ENCODE assay signal across 8 cellular contexts in genomic region chr2:187299122-187299906, GRCh38.
DNase-seq lines count a peak whose midpoint lies in the region; ATAC-seq and TF ChIP-seq lines count a peak whose summit lies in the region.
"Had no signal": no experiment of that assay in that cellular context is flagged by ENCODE, and none has a peak within 500 bp of the region (broad histone marks: within the 10 kb centered on the region; RNA-seq: fewer than 3 reads in every experiment).

No MANE protein-coding gene starts in this region.

- H4K91ac ChIP-seq in IMR-90 (ENCODE audit: insufficient read depth, low read depth, low read length) = no peak overlapping the region

- no peak overlapping the region for H3K4me3 Mint-ChIP-seq in nephron progenitor cell

- no peak overlapping the region for H2BK15ac ChIP-seq in IMR-90 (ENCODE audit: low read depth, low read length)

- no peaks in the 10 kb centered on the region for H4K20me1 ChIP-seq in IMR-90 (ENCODE audit: insufficient read depth, low read length)

- CTCF ChIA-PET in IMR-90 (lab: Yijun Ruan, JAX) = no interaction called here

- H3K9me1 ChIP-seq in IMR-90 (ENCODE audit: insufficient read depth, low read length) = no peaks in the 10 kb centered on the region

- TF ChIP-seq POLR2A in IMR-90 (IDR thresholded peaks at IDR 0.05; ENCODE audit: low read depth, low read length) = no peak

- no peaks in the 10 kb centered on the region for H3K9me3 ChIP-seq in IMR-90 (ENCODE audit: control insufficient read depth, insufficient read depth, low read length)

- H3K9ac ChIP-seq in IMR-90 (ENCODE audit: low read depth, low read length) = no peak overlapping the region

- H2BK20ac ChIP-seq in IMR-90 (ENCODE audit: low read depth, low read length) = no peak overlapping the region

- no peak overlapping the region for H3K14ac ChIP-seq in IMR-90 (replicated peaks; ENCODE audit: low read depth, low read length)

- H3K9me3 Mint-ChIP-seq in nephron progenitor cell = no peaks in the 10 kb centered on the region

- no peak overlapping the region for H4K8ac ChIP-seq in IMR-90 (ENCODE audit: low read depth in 2 of 2, low read length in 2 of 2)

- H3K4ac ChIP-seq in IMR-90 (ENCODE audit: low read depth, low read length) = no peak overlapping the region

- H3K27ac Mint-ChIP-seq in nephron progenitor cell = peak overlapping the region; percentile 57

- H3K4me1 ChIP-seq in IMR-90 (ENCODE audit: control insufficient read depth, insufficient read depth, low read length) = no peaks in the 10 kb centered on the region

- no peak overlapping the region for H3K4me3 ChIP-seq in IMR-90 (ENCODE audit: insufficient read depth, low read depth, low read length)
- H3K4me3 ChIP-seq in dorsolateral prefrontal cortex = no peak overlapping the region

- no peak overlapping the region for H2BK5ac ChIP-seq in IMR-90 (ENCODE audit: low read depth, low read length, poor library complexity, severe bottlenecking)

- H2AK5ac ChIP-seq in IMR-90 (ENCODE audit: low read depth, low read length) = no peak overlapping the region

- H3K18ac ChIP-seq in IMR-90 (ENCODE audit: low read depth, low read length) = no peak overlapping the region

- no peak overlapping the region for H4K5ac ChIP-seq in IMR-90 (ENCODE audit: low read depth, low read length)

- in situ Hi-C loops in IMR-90 (cut with MboI; ENCODE audit: low sequenced_read_pairs) (no loop called here), G401 (cut with HindIII; ENCODE audit: low sequenced_read_pairs) (no loop called here)

- no peak overlapping the region for H3K56ac ChIP-seq in IMR-90 (ENCODE audit: extremely low read depth, insufficient read depth, low read length)

- no peaks in the 10 kb centered on the region for H3K36me3 Mint-ChIP-seq in nephron progenitor cell (ENCODE audit: low read depth)

- H3K23ac ChIP-seq in IMR-90 (ENCODE audit: low read depth, low read length) = no peak overlapping the region

- H3K27me3 Mint-ChIP-seq in nephron progenitor cell (ENCODE audit: low read depth, poor library complexity) = no peaks in the 10 kb centered on the region

- H2BK120ac ChIP-seq in IMR-90 (ENCODE audit: low read depth, low read length) = no peak overlapping the region

- ATAC-seq in IMR-90 (ENCODE audit: low read depth) (no peak; the same call in 1 of the 2 replicates), HG02970 (IDR thresholded peaks at IDR 0.05; ENCODE audit: low FRiP score, unreplicated experiment) (no peak)

- no peaks in the 10 kb centered on the region for H3K36me3 ChIP-seq in IMR-90 (ENCODE audit: control insufficient read depth, insufficient read depth, low read length)

- no peak overlapping the region for H3K4me2 ChIP-seq in IMR-90 (ENCODE audit: low read depth, low read length)

- H2AFZ ChIP-seq in IMR-90 (replicated peaks; ENCODE audit: low read length, poor library complexity) = no peak overlapping the region

- POLR2A ChIA-PET in IMR-90 (lab: Charles Lee; ENCODE audit: unreplicated experiment) = no interaction called here

- peak; percentile 26; the same call in 1 of the 2 replicates for TF ChIP-seq RAD21 in IMR-90 (IDR thresholded peaks at IDR 0.05; ENCODE audit: low read length)

- H2AK9ac ChIP-seq in IMR-90 (replicated peaks; ENCODE audit: low read depth, low read length, poor library complexity) = no peak overlapping the region

- BruUV-seq in IMR-90 (replicated peaks; lab: Mats Ljungman, UMichigan) = no TSS peak

- H3K4me1 Mint-ChIP-seq in nephron progenitor cell = no peaks in the 10 kb centered on the region

- TF ChIP-seq CTCF in IMR-90 (conservative IDR thresholded peaks at IDR 0.05; ENCODE audit: low read depth, low read length) = peak; percentile 27; the same call in 1 of the 2 replicates
- TF ChIP-seq CTCF in dorsolateral prefrontal cortex (IDR thresholded peaks at IDR 0.05 in 54 of 56, conservative IDR thresholded peaks at IDR 0.05 in 2 of 56; ENCODE audit: low read depth in 1 of 56, partially characterized antibody in 56 of 56) = peak in 47 of 56 donors; percentile 6 to 59 (median 34)
- peak; percentile 9 for TF ChIP-seq CTCF in nephron progenitor cell (IDR thresholded peaks at IDR 0.05)

- no peaks in the 10 kb centered on the region for H3K79me1 ChIP-seq in IMR-90 (ENCODE audit: low read depth in 1 of 2, low read length in 2 of 2)

- dilution Hi-C loops in IMR-90 (cut with HindIII; ENCODE audit: low sequenced_read_pairs, unreplicated experiment) = no loop called here

- intact Hi-C loops in IMR-90 (cut with micrococcal nuclease) (loop anchor here (5.0 to 10.0 kb wide), 2 partner anchors 425 to 698 kb away; no protein-coding TSS in a partner anchor), dorsolateral prefrontal cortex (cut with DNase I) (no loop called here)

- H3K27ac ChIP-seq in IMR-90 (ENCODE audit: insufficient read depth, low read length) (no peak overlapping the region), dorsolateral prefrontal cortex (no peak overlapping the region)

- peak; percentile 41 for DNase-seq in ELR (ENCODE audit: low read depth)
- no peak for DNase-seq in IMR-90
- no peak for DNase-seq in dorsolateral prefrontal cortex
- no peak for DNase-seq in nephron progenitor cell
- no peak for DNase-seq in G401 (ENCODE audit: low spot score)
- DNase-seq in NOMO-1 (lab: John Stamatoyannopoulos, UW; ENCODE audit: unreplicated experiment in 2 of 2) = no peak
- DNase-seq: NCI-H524 treated with DMSO at 0.1 percent for 48 hours had no signal

- H3K27me3 ChIP-seq in IMR-90 (ENCODE audit: control insufficient read depth, insufficient read depth, low read length) (no peaks in the 10 kb centered on the region), dorsolateral prefrontal cortex (no peaks in the 10 kb centered on the region)

TF ChIP-seq in IMR-90, 13 proteins besides CTCF, POLR2A, EP300 and RAD21:
- TF ChIP-seq, protein P1, sequence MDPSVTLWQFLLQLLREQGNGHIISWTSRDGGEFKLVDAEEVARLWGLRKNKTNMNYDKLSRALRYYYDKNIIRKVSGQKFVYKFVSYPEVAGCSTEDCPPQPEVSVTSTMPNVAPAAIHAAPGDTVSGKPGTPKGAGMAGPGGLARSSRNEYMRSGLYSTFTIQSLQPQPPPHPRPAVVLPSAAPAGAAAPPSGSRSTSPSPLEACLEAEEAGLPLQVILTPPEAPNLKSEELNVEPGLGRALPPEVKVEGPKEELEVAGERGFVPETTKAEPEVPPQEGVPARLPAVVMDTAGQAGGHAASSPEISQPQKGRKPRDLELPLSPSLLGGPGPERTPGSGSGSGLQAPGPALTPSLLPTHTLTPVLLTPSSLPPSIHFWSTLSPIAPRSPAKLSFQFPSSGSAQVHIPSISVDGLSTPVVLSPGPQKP (IDR thresholded peaks at IDR 0.05; ENCODE audit: borderline replicate concordance, low read depth, low read length) = no peak
- TF ChIP-seq MAFK (IDR thresholded peaks at IDR 0.05; ENCODE audit: low read depth, low read length) (no peak), RCOR1 (IDR thresholded peaks at IDR 0.05; ENCODE audit: insufficient replicate concordance, low read length) (no peak), MXI1 (IDR thresholded peaks at IDR 0.05; ENCODE audit: borderline replicate concordance, low read depth, low read length) (no peak), BHLHE40 (IDR thresholded peaks at IDR 0.05; ENCODE audit: low read depth, low read length) (no peak), NFE2L2 (IDR thresholded peaks at IDR 0.05; ENCODE audit: low read depth, low read length) (no peak), FOS (IDR thresholded peaks at IDR 0.05; ENCODE audit: low read depth, low read length) (no peak), SMC3 (IDR thresholded peaks at IDR 0.05; ENCODE audit: low read depth, low read length) (no peak), USF2 (IDR thresholded peaks at IDR 0.05; ENCODE audit: low read depth, low read length) (no peak), RFX5 (IDR thresholded peaks at IDR 0.05; ENCODE audit: low read depth, low read length) (no peak), CHD1 (IDR thresholded peaks at IDR 0.05; ENCODE audit: low read depth, low read length) (no peak), MAZ (IDR thresholded peaks at IDR 0.05; ENCODE audit: borderline replicate concordance, low read depth, low read length) (no peak)
